ENCODE assay signal across 10 cellular contexts in the genomic region with DNA sequence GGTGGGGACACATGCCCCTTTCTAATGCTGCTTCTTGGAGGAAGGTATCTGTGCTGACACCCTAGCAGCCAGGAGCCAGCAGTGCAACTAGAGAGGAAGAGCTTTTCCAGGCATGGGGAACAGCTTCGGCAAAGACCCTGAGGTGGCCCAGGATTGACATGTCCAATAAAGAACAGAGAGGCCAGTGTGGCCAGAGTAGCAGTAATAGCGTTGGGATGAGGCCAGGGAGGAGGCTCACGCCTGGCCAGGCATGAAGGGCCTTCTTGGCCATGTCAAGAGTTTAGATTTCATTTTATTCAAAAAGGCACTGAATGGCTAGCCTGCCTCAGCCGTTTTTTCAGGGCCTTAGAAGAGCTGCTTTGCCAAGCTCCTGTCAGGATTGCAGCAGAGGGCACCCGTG. TPM values are rescaled to one million over a fixed set of nuclear protein-coding genes. Genes with fewer than 3 reads are reported as not detected.
DNase-seq lines count a peak whose midpoint lies in the region; ATAC-seq, FAIRE-seq and TF ChIP-seq lines count a peak whose summit lies in the region.
"Had no signal": no experiment of that assay in that cellular context is flagged by ENCODE, and none has a peak within 500 bp of the region (broad histone marks: within the 10 kb centered on the region; RNA-seq: fewer than 3 reads in every experiment).

No MANE protein-coding gene starts in this region.

- no peaks in the 10 kb centered on the region for H3K36me3 Mint-ChIP-seq in T-helper 2 cell treated with Interferon-gamma antibody and Interleukin-4, amounts not matched to agents 5 μg/mL and 100 μg/mL, for 36 hours (ENCODE audit: low read depth)

- no peaks in the 10 kb centered on the region for H3K27me3 ChIP-seq in HCT116 (ENCODE audit: insufficient read depth, low read length)
- no peaks in the 10 kb centered on the region for H3K27me3 ChIP-seq in ascending aorta
- no peaks in the 10 kb centered on the region for H3K27me3 ChIP-seq in HepG2 (ENCODE audit: control insufficient read depth in 1 of 2, insufficient read depth in 2 of 2, low read length in 2 of 2)
- H3K27me3 ChIP-seq in skeletal muscle tissue (ENCODE audit: control insufficient read depth in 3 of 3, insufficient read depth in 3 of 3, low read length in 3 of 3): no peaks in the 10 kb centered on the region

- no peak overlapping the region for H3K27ac Mint-ChIP-seq in T-helper 2 cell treated with Interferon-gamma antibody and Interleukin-4, amounts not matched to agents 5 μg/mL and 100 μg/mL, for 36 hours

- TF ChIP-seq POLR2A in HCT116 (IDR thresholded peaks at IDR 0.05; ENCODE audit: borderline replicate concordance, extremely low read depth, insufficient read depth, insufficient read length) (no peak), HepG2 (IDR thresholded peaks at IDR 0.05; ENCODE audit: insufficient read depth in 1 of 2, low read depth in 2 of 2, low read length in 2 of 2) (no peak)

- no peak for DNase-seq in HCT116 (ENCODE audit: low read depth, low spot score)
- DNase-seq in ascending aorta (ENCODE audit: low spot score in 2 of 2): no peak
- DNase-seq in HepG2 (ENCODE audit: low spot score): no peak
- no peak for DNase-seq in activated CD4-positive, alpha-beta T cell treated with anti-CD3 and anti-CD28 coated beads, Interleukin-2, amount 50 U/mL, for 1 hour
- DNase-seq in T-helper 2 cell treated with Interferon-gamma antibody and Interleukin-4, amounts not matched to agents 5 μg/mL and 100 μg/mL, for 36 hours (ENCODE audit: low spot score): no peak
- DNase-seq in MV-4-11 (lab: John Stamatoyannopoulos, UW): no peak

- TF ChIP-seq RAD21 in HCT116 (IDR thresholded peaks at IDR 0.05; ENCODE audit: low read depth) (no peak), HepG2 (CRISPR knock-in tag; IDR thresholded peaks at IDR 0.05) (no peak)

- RAD21 ChIA-PET in HCT116 (lab: Charles Lee; ENCODE audit: low non-redundant PET in 1 of 2, low total read pairs in 2 of 2, uncharacterized antibody in 2 of 2, unreplicated experiment in 2 of 2): no interaction called here

- TF ChIP-seq EP300 in HepG2 (IDR thresholded peaks at IDR 0.05; ENCODE audit: low read depth in 2 of 2, low read length in 2 of 2) (no peak), HepG2 (CRISPR knock-in tag; IDR thresholded peaks at IDR 0.05; ENCODE audit: borderline replicate concordance) (no peak)

- no peaks in the 10 kb centered on the region for H3K36me3 ChIP-seq in HCT116 (ENCODE audit: control insufficient read depth in 1 of 2, insufficient read depth in 2 of 2, low read length in 2 of 2)
- no peaks in the 10 kb centered on the region for H3K36me3 ChIP-seq in ascending aorta
- H3K36me3 ChIP-seq in HepG2 (replicated peaks in 1 of 2; ENCODE audit: control insufficient read depth in 1 of 2, insufficient read depth in 2 of 2, low read length in 2 of 2): no peaks in the 10 kb centered on the region
- H3K36me3 ChIP-seq in skeletal muscle tissue (ENCODE audit: control insufficient read depth in 3 of 3, insufficient read depth in 3 of 3, low read length in 3 of 3): no peaks in the 10 kb centered on the region

- H3K27ac ChIP-seq in HCT116 (ENCODE audit: low read depth, low read length) (no peak overlapping the region), ascending aorta (peak overlapping the region; percentile 89 to 92), HepG2 (ENCODE audit: extremely low read length, insufficient read depth, low read length) (peak overlapping the region; percentile 87), skeletal muscle tissue (ENCODE audit: low read depth, low read length) (peak overlapping the region; percentile 78)

- no peak overlapping the region for H2AFZ ChIP-seq in HCT116 (ENCODE audit: low read depth, low read length, poor library complexity, severe bottlenecking)
- H2AFZ ChIP-seq in HepG2 (ENCODE audit: low read length): peak overlapping the region; percentile 16

- H3K79me2 ChIP-seq in HCT116 (ENCODE audit: insufficient read depth, low read length) (no peaks in the 10 kb centered on the region), HepG2 (ENCODE audit: insufficient read depth, low read length) (no peaks in the 10 kb centered on the region)

- no peak overlapping the region for H3K9ac ChIP-seq in HCT116 (ENCODE audit: low read length)
- peak overlapping the region; percentile 63 for H3K9ac ChIP-seq in HepG2 (ENCODE audit: insufficient read depth, low read depth, low read length)
- H3K9ac ChIP-seq in skeletal muscle tissue (ENCODE audit: low read depth in 1 of 3, low read length in 3 of 3): peak overlapping the region; percentile 44 to 79 (median 55)

- CTCF ChIA-PET in HCT116 (lab: Charles Lee) (interaction anchor here (0.6 to 2.1 kb wide), 20 partner anchors 11 to 473 kb away, joined by 3 to 19 read pairs (median 4); a partner anchor contains a TSS), HepG2 (lab: Yijun Ruan, JAX; ENCODE audit: low intra/inter-chr PET ratio, low total read pairs) (interaction anchor here (2.5 kb wide), 1 partner anchor 69 kb away, joined by 18 read pairs; no protein-coding TSS in a partner anchor)

- H3K4me2 ChIP-seq in HCT116 (ENCODE audit: low read length) (no peak overlapping the region), HepG2 (ENCODE audit: low read depth, low read length) (peak overlapping the region; percentile 91)

- TF ChIP-seq CTCF in HCT116 (IDR thresholded peaks at IDR 0.05 in 2 of 3, conservative IDR thresholded peaks at IDR 0.05 in 1 of 3; ENCODE audit: borderline replicate concordance in 1 of 3, insufficient read depth in 1 of 3, low read depth in 2 of 3, low read length in 2 of 3) (no peak; a peak in 1 of 6 replicates), ascending aorta (IDR thresholded peaks at IDR 0.05) (no peak), HepG2 (CRISPR knock-in tag; IDR thresholded peaks at IDR 0.05) (no peak)

- in situ Hi-C loops in HepG2 (cut with HindIII; ENCODE audit: extremely low pct_ligation_motif_present, low pct_unique_long_range_greater_than_20kb): loop anchor here (5.0 to 10.0 kb wide), 2 partner anchors 46 to 278 kb away; a partner anchor contains a TSS

- H3K4me3 Mint-ChIP-seq in T-helper 2 cell treated with Interferon-gamma antibody and Interleukin-4, amounts not matched to agents 5 μg/mL and 100 μg/mL, for 36 hours: no peak overlapping the region

- H4K20me1 ChIP-seq in HCT116 (ENCODE audit: insufficient read depth) (no peaks in the 10 kb centered on the region), HepG2 (ENCODE audit: insufficient read depth, low read length) (no peaks in the 10 kb centered on the region)

- H3K4me1 ChIP-seq in HCT116 (ENCODE audit: control insufficient read depth in 1 of 2, insufficient read depth in 2 of 2, low read length in 2 of 2): peaks cover 6 to 35% of the 10 kb centered on the region in 2 experiments; a peak in 3 of 4 replicates
- peaks cover 20 to 25% of the 10 kb centered on the region in 2 donors for H3K4me1 ChIP-seq in ascending aorta
- H3K4me1 ChIP-seq in HepG2 (ENCODE audit: insufficient read depth, low read length): peaks cover 91% of the 10 kb centered on the region
- H3K4me1 ChIP-seq in skeletal muscle tissue (ENCODE audit: control insufficient read depth in 3 of 3, insufficient read depth in 3 of 3, low read length in 3 of 3): peaks cover 29 to 53% (median 35%) of the 10 kb centered on the region in 3 donors

- H3K4me3 ChIP-seq in HCT116 (replicated peaks in 1 of 2; ENCODE audit: low read depth in 1 of 2, low read length in 2 of 2) (no peak overlapping the region), ascending aorta (peak overlapping the region; percentile 12 to 31), HepG2 (replicated peaks in 1 of 3; ENCODE audit: insufficient read depth in 1 of 3, low read depth in 2 of 3, low read length in 3 of 3) (peak overlapping the region; percentile 32 to 60 (median 42)), skeletal muscle tissue (ENCODE audit: low read length in 3 of 3) (peak overlapping the region in 2 of 3 donors; percentile 22 to 50)

- WGBS in HepG2 (ENCODE audit: low lambda C conversion rate): 16% methylated on average over 5 of the region's 5 CpGs

- no peaks in the 10 kb centered on the region for H3K9me3 ChIP-seq in HCT116 (ENCODE audit: control insufficient read depth in 1 of 2, insufficient read depth in 1 of 2, low read depth in 1 of 2, low read length in 2 of 2)
- H3K9me3 ChIP-seq in ascending aorta: no peaks in the 10 kb centered on the region
- no peaks in the 10 kb centered on the region for H3K9me3 ChIP-seq in HepG2 (ENCODE audit: low read length)
- no peaks in the 10 kb centered on the region for H3K9me3 ChIP-seq in skeletal muscle tissue (ENCODE audit: control insufficient read depth in 3 of 3, low read length in 3 of 3)

- H3K4me1 Mint-ChIP-seq in T-helper 2 cell treated with Interferon-gamma antibody and Interleukin-4, amounts not matched to agents 5 μg/mL and 100 μg/mL, for 36 hours (ENCODE audit: low read depth): peaks cover 3% of the 10 kb centered on the region

- POLR2A ChIA-PET in HCT116 (lab: Charles Lee): interaction anchor here (1.1 to 1.4 kb wide), 2 partner anchors 17 to 273 kb away, joined by 3 to 5 read pairs; a partner anchor contains a TSS
- POLR2A ChIA-PET in HepG2 (lab: Yijun Ruan, JAX): interaction anchor here (1.0 to 4.6 kb wide), 20 partner anchors 11 to 474 kb away, joined by 3 to 78 read pairs (median 5); a partner anchor contains a TSS

- no peak for FAIRE-seq in HepG2 (lab: Jason Lieb, UNC)
- FAIRE-seq: endometrium had no signal

- H3K9me2 ChIP-seq in HCT116 (ENCODE audit: insufficient read depth): no peaks in the 10 kb centered on the region

- ATAC-seq in HCT116 (0 out of 2 replicates have a peak, but pooled peaks have one; percentile 6), HepG2 (peak; percentile 18), GM21360 (IDR thresholded peaks at IDR 0.05; ENCODE audit: unreplicated experiment) (no peak)

- intact Hi-C loops in HCT116 (cut with micrococcal nuclease): loop anchor here (1.0 to 5.0 kb wide), 2 partner anchors 69 to 276 kb away; a partner anchor contains a TSS
- intact Hi-C loops in ascending aorta (cut with DNase I): loop anchor here (1.0 to 10.0 kb wide), 5 partner anchors 18 to 168 kb away; a partner anchor contains a TSS
- intact Hi-C loops in HepG2 (cut with micrococcal nuclease; ENCODE audit: unreplicated experiment): loop anchor here (1.0 kb wide), 4 partner anchors 18 to 69 kb away; a partner anchor contains a TSS

- H3K27me3 Mint-ChIP-seq in T-helper 2 cell treated with Interferon-gamma antibody and Interleukin-4, amounts not matched to agents 5 μg/mL and 100 μg/mL, for 36 hours (ENCODE audit: low read depth): no peaks in the 10 kb centered on the region

- no peaks in the 10 kb centered on the region for H3K9me3 Mint-ChIP-seq in T-helper 2 cell treated with Interferon-gamma antibody and Interleukin-4, amounts not matched to agents 5 μg/mL and 100 μg/mL, for 36 hours

- BruUV-seq in HCT116 (replicated peaks; lab: Mats Ljungman, UMichigan) (no TSS peak), HepG2 (replicated peaks; lab: Mats Ljungman, UMichigan) (TSS peak; percentile 85)

RNA-seq across cellular contexts. Expression of a gene that starts 16.3 kb away (rescaled TPM):
- 4.3 TPM for total RNA-seq in HCT116 (2021; ENCODE audit: unreplicated experiment)
- 2.5 and 4.3 TPM in 2 replicates for polyA plus RNA-seq in HCT116 (2012)
- total RNA-seq in ascending aorta: 85.3 TPM
- 1.9 and 3.9 TPM in 2 replicates for total RNA-seq in HepG2 (2016; rRNA removed; fragmentation: Illumina TruSeq; extraction: Trizol)
- total RNA-seq in HepG2 (2016; cell fraction: cytosol; rRNA removed; fragmentation: Illumina TruSeq; extraction: Trizol; ENCODE audit: low read depth): 1.3 and 1.4 TPM in 2 replicates
- total RNA-seq in HepG2 (2016; cell fraction: insoluble cytoplasmic fraction; rRNA removed; fragmentation: Illumina TruSeq; extraction: Trizol): 1.4 and 3.5 TPM in 2 replicates
- total RNA-seq in HepG2 (2016; cell fraction: membrane; rRNA removed; fragmentation: Illumina TruSeq; extraction: Trizol): 2.8 TPM in 2 replicates
- total RNA-seq in HepG2 (2016; cell fraction: nucleus; rRNA removed; fragmentation: Illumina TruSeq; extraction: Trizol): 5.1 and 8.0 TPM in 2 replicates
- polyA plus RNA-seq in HepG2 (2011; rRNA removed): 15.1 and 16.4 TPM in 2 replicates
- polyA plus RNA-seq in HepG2 (2011; cell fraction: cytosol; rRNA removed): 7.9 and 8.3 TPM in 2 replicates
- 81.6 and 99.7 TPM in 2 replicates for polyA plus RNA-seq in HepG2 (2011; cell fraction: nucleus; rRNA removed)
- 6.4 and 10.9 TPM in 2 replicates for polyA plus RNA-seq in HepG2 (2012)
- polyA plus RNA-seq in HepG2 (2016; cell fraction: cytosol; fragmentation: Illumina TruSeq; extraction: Trizol; ENCODE audit: low read depth): 0.93 and 1.3 TPM in 2 replicates
- 4.0 and 4.2 TPM in 2 replicates for polyA plus RNA-seq in HepG2 (2016; cell fraction: insoluble cytoplasmic fraction; fragmentation: Illumina TruSeq; extraction: Trizol; ENCODE audit: low read depth)
- 3.3 and 3.7 TPM in 2 replicates for polyA plus RNA-seq in HepG2 (2016; cell fraction: membrane; fragmentation: Illumina TruSeq; extraction: Trizol; ENCODE audit: low read depth)
- polyA plus RNA-seq in HepG2 (2016; cell fraction: nucleus; fragmentation: Illumina TruSeq; extraction: Trizol; ENCODE audit: insufficient read depth, low read depth): 32.6 and 38.0 TPM in 2 replicates
- polyA minus RNA-seq in HepG2 (2011; rRNA and poly(A)+ RNA removed; ENCODE audit: low replicate concordance): 5.9 and 8.8 TPM in 2 replicates
- polyA minus RNA-seq in HepG2 (2011; cell fraction: cytosol; rRNA and poly(A)+ RNA removed): 5.3 and 6.0 TPM in 2 replicates
- 9.4 TPM in 2 replicates for polyA minus RNA-seq in HepG2 (2011; cell fraction: nucleus; rRNA and poly(A)+ RNA removed)
- total RNA-seq in skeletal muscle tissue: 12.0 TPM
- total RNA-seq: HT-29 had no signal

RNA-seq across cellular contexts. Expression of a gene that starts 17.3 kb away (rescaled TPM):
- total RNA-seq in HCT116 (2021; ENCODE audit: unreplicated experiment) (0.59 TPM), ascending aorta (not detected), HepG2 (2016; rRNA removed; fragmentation: Illumina TruSeq; extraction: Trizol) (0.71 TPM in 1 of 2 replicates, not detected in the other), skeletal muscle tissue (not detected)
- not detected in 2 replicates for polyA plus RNA-seq in HCT116 (2012)
- 1.2 and 1.9 TPM in 2 replicates for total RNA-seq in HepG2 (2016; cell fraction: cytosol; rRNA removed; fragmentation: Illumina TruSeq; extraction: Trizol; ENCODE audit: low read depth)
- 0.40 and 1.6 TPM in 2 replicates for total RNA-seq in HepG2 (2016; cell fraction: insoluble cytoplasmic fraction; rRNA removed; fragmentation: Illumina TruSeq; extraction: Trizol)
- total RNA-seq in HepG2 (2016; cell fraction: membrane; rRNA removed; fragmentation: Illumina TruSeq; extraction: Trizol): 1.9 and 2.4 TPM in 2 replicates
- 0.84 TPM in 1 of 2 replicates, not detected in the other for total RNA-seq in HepG2 (2016; cell fraction: nucleus; rRNA removed; fragmentation: Illumina TruSeq; extraction: Trizol)
- polyA plus RNA-seq in HepG2 (2011; rRNA removed): 0.20 and 0.33 TPM in 2 replicates
- polyA plus RNA-seq in HepG2 (2011; cell fraction: cytosol; rRNA removed): 0.48 TPM in 1 of 2 replicates, not detected in the other
- 0.45 TPM in 1 of 2 replicates, not detected in the other for polyA plus RNA-seq in HepG2 (2011; cell fraction: nucleus; rRNA removed)
- polyA plus RNA-seq in HepG2 (2012): 0.41 and 0.44 TPM in 2 replicates
- 1.0 and 1.6 TPM in 2 replicates for polyA plus RNA-seq in HepG2 (2016; cell fraction: cytosol; fragmentation: Illumina TruSeq; extraction: Trizol; ENCODE audit: low read depth)
- polyA plus RNA-seq in HepG2 (2016; cell fraction: insoluble cytoplasmic fraction; fragmentation: Illumina TruSeq; extraction: Trizol; ENCODE audit: low read depth): 0.53 and 1.0 TPM in 2 replicates
- 0.48 and 1.3 TPM in 2 replicates for polyA plus RNA-seq in HepG2 (2016; cell fraction: membrane; fragmentation: Illumina TruSeq; extraction: Trizol; ENCODE audit: low read depth)
- 3.8 and 3.9 TPM in 2 replicates for polyA plus RNA-seq in HepG2 (2016; cell fraction: nucleus; fragmentation: Illumina TruSeq; extraction: Trizol; ENCODE audit: insufficient read depth, low read depth)
- polyA minus RNA-seq in HepG2 (2011; rRNA and poly(A)+ RNA removed; ENCODE audit: low replicate concordance): not detected in 2 replicates
- not detected in 2 replicates for polyA minus RNA-seq in HepG2 (2011; cell fraction: cytosol; rRNA and poly(A)+ RNA removed)
- polyA minus RNA-seq in HepG2 (2011; cell fraction: nucleus; rRNA and poly(A)+ RNA removed): 1.6 TPM in 1 of 2 replicates, not detected in the other
- total RNA-seq: HT-29 had no signal

RNA-seq across cellular contexts. Expression of a gene that starts 25.0 kb away (rescaled TPM):
- total RNA-seq in HCT116 (2021; ENCODE audit: unreplicated experiment) (2.0 TPM), ascending aorta (55.8 TPM), HepG2 (2016; rRNA removed; fragmentation: Illumina TruSeq; extraction: Trizol) (0.13 and 0.42 TPM in 2 replicates), skeletal muscle tissue (0.52 TPM)
- 2.9 and 3.6 TPM in 2 replicates for polyA plus RNA-seq in HCT116 (2012)
- 0.20 and 0.26 TPM in 2 replicates for total RNA-seq in HepG2 (2016; cell fraction: cytosol; rRNA removed; fragmentation: Illumina TruSeq; extraction: Trizol; ENCODE audit: low read depth)
- 0.32 TPM in 1 of 2 replicates, not detected in the other for total RNA-seq in HepG2 (2016; cell fraction: insoluble cytoplasmic fraction; rRNA removed; fragmentation: Illumina TruSeq; extraction: Trizol)
- 0.19 and 0.31 TPM in 2 replicates for total RNA-seq in HepG2 (2016; cell fraction: membrane; rRNA removed; fragmentation: Illumina TruSeq; extraction: Trizol)
- 0.53 and 0.84 TPM in 2 replicates for total RNA-seq in HepG2 (2016; cell fraction: nucleus; rRNA removed; fragmentation: Illumina TruSeq; extraction: Trizol)
- polyA plus RNA-seq in HepG2 (2011; rRNA removed): 1.0 and 1.4 TPM in 2 replicates
- 0.47 and 0.51 TPM in 2 replicates for polyA plus RNA-seq in HepG2 (2011; cell fraction: cytosol; rRNA removed)
- 4.9 and 5.0 TPM in 2 replicates for polyA plus RNA-seq in HepG2 (2011; cell fraction: nucleus; rRNA removed)
- polyA plus RNA-seq in HepG2 (2012): 0.64 and 1.1 TPM in 2 replicates
- polyA plus RNA-seq in HepG2 (2016; cell fraction: cytosol; fragmentation: Illumina TruSeq; extraction: Trizol; ENCODE audit: low read depth): 0.29 and 0.53 TPM in 2 replicates
- polyA plus RNA-seq in HepG2 (2016; cell fraction: insoluble cytoplasmic fraction; fragmentation: Illumina TruSeq; extraction: Trizol; ENCODE audit: low read depth): 0.15 TPM in 1 of 2 replicates, not detected in the other
- polyA plus RNA-seq in HepG2 (2016; cell fraction: membrane; fragmentation: Illumina TruSeq; extraction: Trizol; ENCODE audit: low read depth): 0.24 and 0.42 TPM in 2 replicates
- 3.5 TPM in 2 replicates for polyA plus RNA-seq in HepG2 (2016; cell fraction: nucleus; fragmentation: Illumina TruSeq; extraction: Trizol; ENCODE audit: insufficient read depth, low read depth)
- 0.20 and 8.4 TPM in 2 replicates for polyA minus RNA-seq in HepG2 (2011; rRNA and poly(A)+ RNA removed; ENCODE audit: low replicate concordance)
- 0.69 TPM in 1 of 2 replicates, not detected in the other for polyA minus RNA-seq in HepG2 (2011; cell fraction: cytosol; rRNA and poly(A)+ RNA removed)
- polyA minus RNA-seq in HepG2 (2011; cell fraction: nucleus; rRNA and poly(A)+ RNA removed): 0.90 and 0.99 TPM in 2 replicates

RNA-seq across cellular contexts. Expression of a gene that starts 45.6 kb away (rescaled TPM):
- 23.2 TPM for total RNA-seq in HCT116 (2021; ENCODE audit: unreplicated experiment)
- 17.2 and 19.4 TPM in 2 replicates for polyA plus RNA-seq in HCT116 (2012)
- 10.9 TPM for total RNA-seq in ascending aorta
- 18.9 and 22.8 TPM in 2 replicates for total RNA-seq in HepG2 (2016; rRNA removed; fragmentation: Illumina TruSeq; extraction: Trizol)
- 8.4 and 12.5 TPM in 2 replicates for total RNA-seq in HepG2 (2016; cell fraction: cytosol; rRNA removed; fragmentation: Illumina TruSeq; extraction: Trizol; ENCODE audit: low read depth)
- total RNA-seq in HepG2 (2016; cell fraction: insoluble cytoplasmic fraction; rRNA removed; fragmentation: Illumina TruSeq; extraction: Trizol): 15.6 and 22.5 TPM in 2 replicates
- total RNA-seq in HepG2 (2016; cell fraction: membrane; rRNA removed; fragmentation: Illumina TruSeq; extraction: Trizol): 6.5 and 7.5 TPM in 2 replicates
- total RNA-seq in HepG2 (2016; cell fraction: nucleus; rRNA removed; fragmentation: Illumina TruSeq; extraction: Trizol): 16.0 and 18.6 TPM in 2 replicates
- 21.3 and 23.6 TPM in 2 replicates for polyA plus RNA-seq in HepG2 (2011; rRNA removed)
- polyA plus RNA-seq in HepG2 (2011; cell fraction: cytosol; rRNA removed): 17.2 and 22.5 TPM in 2 replicates
- polyA plus RNA-seq in HepG2 (2011; cell fraction: nucleus; rRNA removed): 28.5 and 36.4 TPM in 2 replicates
- polyA plus RNA-seq in HepG2 (2012): 11.0 and 12.1 TPM in 2 replicates
- polyA plus RNA-seq in HepG2 (2016; cell fraction: cytosol; fragmentation: Illumina TruSeq; extraction: Trizol; ENCODE audit: low read depth): 2.0 and 3.5 TPM in 2 replicates
- polyA plus RNA-seq in HepG2 (2016; cell fraction: insoluble cytoplasmic fraction; fragmentation: Illumina TruSeq; extraction: Trizol; ENCODE audit: low read depth): 16.5 and 17.4 TPM in 2 replicates
- 4.3 and 5.2 TPM in 2 replicates for polyA plus RNA-seq in HepG2 (2016; cell fraction: membrane; fragmentation: Illumina TruSeq; extraction: Trizol; ENCODE audit: low read depth)
- polyA plus RNA-seq in HepG2 (2016; cell fraction: nucleus; fragmentation: Illumina TruSeq; extraction: Trizol; ENCODE audit: insufficient read depth, low read depth): 24.5 and 28.0 TPM in 2 replicates
- polyA minus RNA-seq in HepG2 (2011; rRNA and poly(A)+ RNA removed; ENCODE audit: low replicate concordance): 22.4 and 80.2 TPM in 2 replicates
- 6.8 and 10.1 TPM in 2 replicates for polyA minus RNA-seq in HepG2 (2011; cell fraction: cytosol; rRNA and poly(A)+ RNA removed)
- 20.9 and 25.6 TPM in 2 replicates for polyA minus RNA-seq in HepG2 (2011; cell fraction: nucleus; rRNA and poly(A)+ RNA removed)
- 21.4 TPM for total RNA-seq in skeletal muscle tissue

RNA-seq across cellular contexts. Expression of a gene that starts 46.5 kb away (rescaled TPM):
- total RNA-seq in HCT116 (2021; ENCODE audit: unreplicated experiment) (146 TPM), ascending aorta (394 TPM), HepG2 (2016; rRNA removed; fragmentation: Illumina TruSeq; extraction: Trizol) (113 and 125 TPM in 2 replicates), skeletal muscle tissue (157 TPM)
- 91.8 and 97.3 TPM in 2 replicates for polyA plus RNA-seq in HCT116 (2012)
- total RNA-seq in HepG2 (2016; cell fraction: cytosol; rRNA removed; fragmentation: Illumina TruSeq; extraction: Trizol; ENCODE audit: low read depth): 16.3 and 19.0 TPM in 2 replicates
- total RNA-seq in HepG2 (2016; cell fraction: insoluble cytoplasmic fraction; rRNA removed; fragmentation: Illumina TruSeq; extraction: Trizol): 108 and 127 TPM in 2 replicates
- 41.9 and 48.9 TPM in 2 replicates for total RNA-seq in HepG2 (2016; cell fraction: membrane; rRNA removed; fragmentation: Illumina TruSeq; extraction: Trizol)
- 150 and 151 TPM in 2 replicates for total RNA-seq in HepG2 (2016; cell fraction: nucleus; rRNA removed; fragmentation: Illumina TruSeq; extraction: Trizol)
- polyA plus RNA-seq in HepG2 (2011; rRNA removed): 69.5 and 70.6 TPM in 2 replicates
- 40.6 and 51.3 TPM in 2 replicates for polyA plus RNA-seq in HepG2 (2011; cell fraction: cytosol; rRNA removed)
- 127 and 138 TPM in 2 replicates for polyA plus RNA-seq in HepG2 (2011; cell fraction: nucleus; rRNA removed)
- 59.5 and 80.1 TPM in 2 replicates for polyA plus RNA-seq in HepG2 (2012)
- 5.6 and 6.4 TPM in 2 replicates for polyA plus RNA-seq in HepG2 (2016; cell fraction: cytosol; fragmentation: Illumina TruSeq; extraction: Trizol; ENCODE audit: low read depth)
- 99.4 and 100.0 TPM in 2 replicates for polyA plus RNA-seq in HepG2 (2016; cell fraction: insoluble cytoplasmic fraction; fragmentation: Illumina TruSeq; extraction: Trizol; ENCODE audit: low read depth)
- polyA plus RNA-seq in HepG2 (2016; cell fraction: membrane; fragmentation: Illumina TruSeq; extraction: Trizol; ENCODE audit: low read depth): 21.9 and 23.4 TPM in 2 replicates
- 207 and 216 TPM in 2 replicates for polyA plus RNA-seq in HepG2 (2016; cell fraction: nucleus; fragmentation: Illumina TruSeq; extraction: Trizol; ENCODE audit: insufficient read depth, low read depth)
- polyA minus RNA-seq in HepG2 (2011; rRNA and poly(A)+ RNA removed; ENCODE audit: low replicate concordance): 65.4 and 90.8 TPM in 2 replicates
- 72.9 and 73.2 TPM in 2 replicates for polyA minus RNA-seq in HepG2 (2011; cell fraction: cytosol; rRNA and poly(A)+ RNA removed)
- polyA minus RNA-seq in HepG2 (2011; cell fraction: nucleus; rRNA and poly(A)+ RNA removed): 152 and 196 TPM in 2 replicates

Comparison
In these comparisons a context has a peak if more than half of its experiments do, and no peak if none do; other contexts are left out.
1. H3K4me3 ChIP-seq: peak in ascending aorta (2 of 2), HepG2 (3 of 3) and skeletal muscle tissue (2 of 3); none in HCT116 (0 of 2).
2. RNA of a gene that starts 25.0 kb away (total RNA-seq): 55.8 TPM in ascending aorta (single experiment); 2.0 TPM in HCT116 (single experiment), 0.52 TPM in skeletal muscle tissue (single experiment) and 0.13 to 0.84 TPM in HepG2; every median in the first group is over 10 times any median in the second.